In the genomic region with DNA sequence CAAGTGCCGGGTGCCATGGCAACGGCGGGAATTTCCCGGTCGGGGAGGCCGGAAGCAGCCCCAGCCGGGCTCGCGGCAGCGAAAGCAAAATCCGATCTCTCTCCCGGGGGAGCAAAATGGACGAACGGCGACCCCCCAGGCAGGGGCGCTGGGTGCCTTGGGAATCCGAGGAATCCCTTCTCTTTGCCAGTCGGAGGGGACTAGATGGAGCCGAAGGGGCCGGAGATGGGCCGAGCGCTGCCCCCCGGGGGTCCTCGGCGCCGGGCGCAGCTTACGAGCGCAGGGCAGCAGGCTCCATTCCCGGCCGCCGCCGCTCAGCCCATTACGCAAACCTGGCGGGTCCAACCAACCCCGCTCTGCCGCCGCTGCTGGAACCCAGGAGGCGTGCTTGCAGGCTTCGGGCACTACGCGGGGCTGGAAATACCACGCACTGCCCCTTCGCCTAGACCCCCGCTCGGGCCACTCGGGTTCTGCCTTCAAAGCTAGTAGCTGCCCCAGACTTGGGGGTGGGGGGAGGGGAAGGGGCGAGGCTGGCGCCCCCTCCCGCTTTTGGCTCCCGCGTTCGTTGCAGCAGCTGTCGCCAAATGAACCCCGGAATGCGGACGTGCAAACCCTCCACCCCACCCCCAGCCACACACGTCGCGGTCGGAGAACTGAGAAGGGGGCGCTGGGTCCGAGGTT, we compare ENCODE assay signal across 8 cellular contexts. TPM values are rescaled to one million over a fixed set of nuclear protein-coding genes. Genes with fewer than 3 reads are reported as not detected.
DNase-seq lines count a peak whose midpoint lies in the region; ATAC-seq and TF ChIP-seq lines count a peak whose summit lies in the region.
"Not testable (repeated sequence)": the region's sequence is repeated elsewhere in the genome, so short reads cannot be mapped to it uniquely, and the experiment has no call there.

No MANE protein-coding gene starts in this region.

- not testable (repeated sequence) for H3K9me3 ChIP-seq in left lung

- H3K4me3 ChIP-seq in epithelial cell of proximal tubule (ENCODE audit: low read depth, low read length), result peak overlapping the region; percentile 68
- H3K4me3 ChIP-seq in left lung, result peak overlapping the region; percentile 50 to 60
- H3K4me3 ChIP-seq in retinal pigment epithelial cell (ENCODE audit: low read length), result peak overlapping the region; percentile 53

- not testable (repeated sequence) for ATAC-seq in left lung

- H3K27ac ChIP-seq in VCaP, result peak overlapping the region; percentile 70
- peak overlapping the region; percentile 82 to 93 for H3K27ac ChIP-seq in left lung
- peak overlapping the region; percentile 26 for H3K27ac ChIP-seq in substantia nigra (ENCODE audit: low read depth, low read length, poor library complexity, severe bottlenecking)

- not testable (repeated sequence) for H3K4me1 ChIP-seq in left lung

- DNase-seq in DMS 273 (lab: John Stamatoyannopoulos, UW; ENCODE audit: unreplicated experiment), result peak; percentile 15
- DNase-seq in LHCN-M2 (ENCODE audit: low read depth), result peak; percentile 26
- peak; percentile 44 for DNase-seq in activated naive CD4-positive, alpha-beta T cell treated with Interleukin-2 at 50 U/mL for 16 hours
- DNase-seq in epithelial cell of proximal tubule (ENCODE audit: low read depth); retinal pigment epithelial cell (ENCODE audit: low read depth): not testable (repeated sequence)
- DNase-seq in left lung, result peak; percentile 50 to 80
- DNase-seq in substantia nigra (lab: John Stamatoyannopoulos, UW), result peak in 24 of 49 donors; percentile 1 to 54 (median 18)

- not testable (repeated sequence) for H3K36me3 ChIP-seq in left lung

- TF ChIP-seq CTCF in VCaP (conservative IDR thresholded peaks at IDR 0.05); epithelial cell of proximal tubule (conservative IDR thresholded peaks at IDR 0.05; ENCODE audit: low read depth, low read length); left lung (IDR thresholded peaks at IDR 0.05); retinal pigment epithelial cell (conservative IDR thresholded peaks at IDR 0.05; ENCODE audit: low read depth, low read length): not testable (repeated sequence)

- H3K27me3 ChIP-seq in left lung, result not testable (repeated sequence)

- intact Hi-C loops in left lung (cut with DNase I), result not testable (repeated sequence)

RNA-seq across cellular contexts. Expression of a gene that starts 24.1 kb away (rescaled TPM):
- not detected in 2 replicates for total RNA-seq in LHCN-M2 (2014; rRNA removed)
- not detected for polyA plus RNA-seq in LHCN-M2 (2012)
- total RNA-seq in epithelial cell of proximal tubule, result not detected in 2 replicates
- under 1 TPM in 1 of 2 donors, not detected in 1; 0.24 TPM for total RNA-seq in left lung

Comparison
In these comparisons a context has a peak if more than half of its experiments do, and no peak if none do; other contexts are left out.
1. H3K27ac ChIP-seq: peak in every context shown above with its lines; median percentile 88 in left lung; 70 in VCaP; 26 in substantia nigra.